8 cellular contexts compared by ENCODE assay signal in the genomic region with DNA sequence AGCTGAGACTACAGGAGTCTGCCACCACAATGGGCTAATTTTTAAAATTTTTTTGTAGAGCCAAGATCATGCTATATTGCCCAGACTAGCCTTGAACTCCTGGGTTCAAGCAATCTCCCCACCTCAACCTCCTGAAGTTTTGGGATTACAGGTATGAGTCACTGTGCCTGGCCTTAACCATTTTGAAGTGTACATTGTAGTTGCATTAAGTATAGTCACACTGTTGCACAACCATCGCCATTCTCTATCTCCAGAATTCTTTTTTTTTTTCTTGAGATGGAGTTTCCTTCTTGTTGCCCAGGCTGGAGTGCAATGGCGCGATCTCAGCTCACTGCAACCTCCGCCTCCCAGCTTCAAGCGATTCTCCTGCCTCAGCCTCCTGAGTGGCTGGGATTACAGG. TPM values are rescaled to one million over a fixed set of nuclear protein-coding genes. Genes with fewer than 3 reads are reported as not detected.
"Had no signal": no experiment of that assay in that cellular context is flagged by ENCODE, and none has a peak within 500 bp of the region (broad histone marks: within the 10 kb centered on the region; RNA-seq: fewer than 3 reads in every experiment).

No MANE protein-coding gene starts in this region.

RNA-seq across cellular contexts. Expression of gene ATP2C2, which starts 35.1 kb away (rescaled TPM):
- total RNA-seq: dermis blood vessel endothelial cell; endothelial cell of umbilical vein; fibroblast of lung; fibroblast of villous mesenchyme; heart left ventricle; left ventricle myocardium inferior; mononuclear cell; naive thymus-derived CD4-positive, alpha-beta T cell had no signal
